11 cellular contexts compared by ENCODE assay signal in genomic region chr4:11505225-11505971, GRCh38.
A peak's percentile ranks its signal among the peaks of the same experiment; 100 is the strongest.
DNase-seq lines count a peak whose midpoint lies in the region; ATAC-seq and TF ChIP-seq lines count a peak whose summit lies in the region.
"Had no signal": no experiment of that assay in that cellular context is flagged by ENCODE, and none has a peak within 500 bp of the region (broad histone marks: within the 10 kb centered on the region; RNA-seq: fewer than 3 reads in every experiment).

No MANE protein-coding gene starts in this region.

- ATAC-seq in HG03342 (IDR thresholded peaks at IDR 0.05; ENCODE audit: unreplicated experiment) = no peak
- ATAC-seq: GM12878 had no signal

- peaks cover 3% of the 10 kb centered on the region for H3K36me3 Mint-ChIP-seq in T-helper 2 cell treated with Interferon-gamma antibody and Interleukin-4, amounts not matched to agents 5 μg/mL and 100 μg/mL, for 36 hours (ENCODE audit: low read depth)

- DNase-seq in NCI-H748 (lab: John Stamatoyannopoulos, UW; ENCODE audit: unreplicated experiment) (peak; percentile 18), NCI-H748 treated with DMSO at 0.1 percent for 48 hours (lab: John Stamatoyannopoulos, UW) (no peak), epithelial cell of esophagus (ENCODE audit: low read depth) (peak; percentile 95), C1 segment of cervical spinal cord (lab: John Stamatoyannopoulos, UW) (no peak), inferior parietal cortex (ENCODE audit: extremely low spot score) (no peak)
- DNase-seq in T-helper 2 cell treated with Interferon-gamma antibody and Interleukin-4, amounts not matched to agents 5 μg/mL and 100 μg/mL, for 36 hours (ENCODE audit: low spot score) = peak; percentile 36
- peak; percentile 15 for DNase-seq in stimulated activated CD4-positive, alpha-beta T cell treated with anti-CD3 and anti-CD28 coated beads, Interleukin-4, amount 100 ng/mL, for 24 hours
- DNase-seq: amygdala had no signal

- peak overlapping the region; percentile 15 for H3K4me3 Mint-ChIP-seq in T-helper 2 cell treated with Interferon-gamma antibody and Interleukin-4, amounts not matched to agents 5 μg/mL and 100 μg/mL, for 36 hours

- no peak overlapping the region for H3K4me3 ChIP-seq in epithelial cell of esophagus (ENCODE audit: low read length)
- H3K4me3 ChIP-seq: GM12878, tibial nerve had no signal

- peaks cover 15% of the 10 kb centered on the region for H3K9me3 Mint-ChIP-seq in T-helper 2 cell treated with Interferon-gamma antibody and Interleukin-4, amounts not matched to agents 5 μg/mL and 100 μg/mL, for 36 hours

- no peak for TF ChIP-seq CTCF in epithelial cell of esophagus (IDR thresholded peaks at IDR 0.05; ENCODE audit: insufficient read depth, low read depth, low read length, missing control alignments)

- H3K27me3 Mint-ChIP-seq in T-helper 2 cell treated with Interferon-gamma antibody and Interleukin-4, amounts not matched to agents 5 μg/mL and 100 μg/mL, for 36 hours (ENCODE audit: low read depth) = no peaks in the 10 kb centered on the region

- peak overlapping the region; percentile 64 for H3K27ac Mint-ChIP-seq in T-helper 2 cell treated with Interferon-gamma antibody and Interleukin-4, amounts not matched to agents 5 μg/mL and 100 μg/mL, for 36 hours

- peaks cover 21% of the 10 kb centered on the region for H3K4me1 Mint-ChIP-seq in T-helper 2 cell treated with Interferon-gamma antibody and Interleukin-4, amounts not matched to agents 5 μg/mL and 100 μg/mL, for 36 hours (ENCODE audit: low read depth)

Comparison
In these comparisons a context has a peak if more than half of its experiments do, and no peak if none do; other contexts are left out.
1. DNase-seq: peak in NCI-H748 (single experiment), T-helper 2 cell treated with Interferon-gamma antibody and Interleukin-4, amounts not matched to agents 5 μg/mL and 100 μg/mL, for 36 hours (single experiment), epithelial cell of esophagus (single experiment) and stimulated activated CD4-positive, alpha-beta T cell treated with anti-CD3 and anti-CD28 coated beads, Interleukin-4, amount 100 ng/mL, for 24 hours (single experiment); none in NCI-H748 treated with DMSO at 0.1 percent for 48 hours (single experiment), C1 segment of cervical spinal cord (0 of 14) and inferior parietal cortex (single experiment).